Comparison of ENCODE assay signal across 8 cellular contexts in the genomic region with DNA sequence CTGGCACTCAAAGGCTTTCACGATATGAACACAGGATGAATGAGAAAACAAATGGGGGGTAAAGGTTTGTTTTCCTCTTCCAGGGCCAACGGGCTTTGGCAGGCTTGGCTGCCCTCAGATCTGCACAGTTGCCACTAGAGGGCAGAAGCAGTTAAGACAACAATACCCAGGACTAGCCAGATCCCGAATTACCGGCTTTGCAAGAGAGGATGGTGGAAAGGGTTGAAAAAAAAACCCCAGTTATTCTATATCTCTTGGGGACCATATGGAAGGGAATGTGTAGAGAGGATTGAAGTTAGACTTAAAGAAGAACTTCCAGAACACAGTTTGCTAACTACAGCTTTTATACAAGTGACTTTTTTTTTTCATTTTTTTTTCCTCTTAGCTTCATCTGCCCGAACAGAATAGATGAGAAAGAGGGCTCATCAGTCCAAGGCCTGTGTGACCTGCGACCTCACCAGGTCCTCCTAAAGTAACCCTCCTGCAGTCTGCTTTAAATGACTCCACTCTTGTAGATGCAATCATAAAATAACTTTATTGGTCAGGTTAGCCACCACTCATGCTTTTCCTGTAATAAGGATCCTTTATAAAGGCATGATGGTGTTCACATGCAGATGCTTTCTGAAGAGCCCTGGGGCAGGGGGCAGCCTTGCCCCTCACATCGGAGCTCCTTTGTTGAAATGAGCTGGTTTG. TPM values are rescaled to one million over a fixed set of nuclear protein-coding genes. Genes with fewer than 3 reads are reported as not detected.
DNase-seq lines count a peak whose midpoint lies in the region; ATAC-seq and TF ChIP-seq lines count a peak whose summit lies in the region.

No MANE protein-coding gene starts in this region.

- peaks cover 3% of the 10 kb centered on the region for H3K4me1 ChIP-seq in NT2/D1 (ENCODE audit: insufficient read depth, insufficient read length)
- peaks cover 17 to 44% of the 10 kb centered on the region in 2 donors for H3K4me1 ChIP-seq in thoracic aorta (ENCODE audit: control insufficient read depth in 1 of 2, low read depth in 2 of 2)

- H3K27me3 ChIP-seq in NT2/D1 (ENCODE audit: insufficient read depth, insufficient read length), result peaks cover 17% of the 10 kb centered on the region
- H3K27me3 ChIP-seq in thoracic aorta (replicated peaks; ENCODE audit: insufficient read depth), result no peaks in the 10 kb centered on the region

- H3K9ac ChIP-seq in NT2/D1 (ENCODE audit: insufficient read length, low read depth), result no peak overlapping the region

- H3K36me3 ChIP-seq in NT2/D1 (ENCODE audit: insufficient read depth, insufficient read length, low read length) (no peaks in the 10 kb centered on the region), thoracic aorta (no peaks in the 10 kb centered on the region)

- no peak overlapping the region for H3K27ac ChIP-seq in thoracic aorta

- H3K9me3 ChIP-seq in NT2/D1 (ENCODE audit: insufficient read depth, low read length) (no peaks in the 10 kb centered on the region), thoracic aorta (no peaks in the 10 kb centered on the region)

- no peak overlapping the region for H3K4me3 ChIP-seq in NT2/D1 (ENCODE audit: insufficient read length, low read depth)
- no peak overlapping the region for H3K4me3 ChIP-seq in epithelial cell of proximal tubule (ENCODE audit: low read depth, low read length)
- H3K4me3 ChIP-seq in thoracic aorta, result no peak overlapping the region

- ATAC-seq in thoracic aorta (ENCODE audit: insufficient number of reproducible peaks, low FRiP score, low read depth) (peak; percentile 59), HG03439 (IDR thresholded peaks at IDR 0.05; ENCODE audit: unreplicated experiment) (no peak)

- TF ChIP-seq CTCF in epithelial cell of proximal tubule (conservative IDR thresholded peaks at IDR 0.05; ENCODE audit: low read depth, low read length), result peak; percentile 96
- TF ChIP-seq CTCF in thoracic aorta (IDR thresholded peaks at IDR 0.05), result peak; percentile 90

- DNase-seq in GDM1 (lab: John Stamatoyannopoulos, UW), result peak; percentile 48
- peak; percentile 45 for DNase-seq in KG1 (lab: John Stamatoyannopoulos, UW)
- DNase-seq in NT2/D1 (ENCODE audit: low read depth, low spot score), result peak; percentile 85
- DNase-seq in activated CD8-positive, alpha-beta memory T cell treated with anti-CD3 and anti-CD28 coated beads, Interleukin-2, amount 50 U/mL, for 48 hours, result peak; percentile 68
- DNase-seq in epithelial cell of proximal tubule (ENCODE audit: low read depth), result no peak
- DNase-seq in middle frontal gyrus (ENCODE audit: extremely low spot score, low spot score), result peak; percentile 88
- DNase-seq in thoracic aorta (ENCODE audit: low spot score), result no peak

RNA-seq across cellular contexts. Expression of gene FMOD, which starts 10.7 kb away (rescaled TPM):
- total RNA-seq in epithelial cell of proximal tubule (0.07 and 0.17 TPM in 2 replicates), thoracic aorta (100 to 1,000 TPM; 190 to 438 TPM)

RNA-seq across cellular contexts. Expression of gene BTG2, which starts 34.9 kb away (rescaled TPM):
- total RNA-seq in epithelial cell of proximal tubule, result 9.1 and 22.7 TPM in 2 replicates
- 100 to 1,000 TPM; 119 to 164 TPM for total RNA-seq in thoracic aorta

Comparison
In these comparisons a context has a peak if more than half of its experiments do, and no peak if none do; other contexts are left out.
1. DNase-seq: peak in GDM1 (single experiment), KG1 (single experiment), NT2/D1 (single experiment), activated CD8-positive, alpha-beta memory T cell treated with anti-CD3 and anti-CD28 coated beads, Interleukin-2, amount 50 U/mL, for 48 hours (single experiment) and middle frontal gyrus (single experiment); none in epithelial cell of proximal tubule (single experiment) and thoracic aorta (single experiment).
2. RNA of gene FMOD, which starts 10.7 kb away (total RNA-seq): 190 to 438 TPM in thoracic aorta; 0.07 to 0.17 TPM in epithelial cell of proximal tubule; every median in the first group is over 100 times any median in the second.